In genomic region chr14:91573894-91574837, GRCh38 we compare ENCODE assay signal across 1 cellular context.
A peak's percentile ranks its signal among the peaks of the same experiment; 100 is the strongest.
TF ChIP-seq lines count a peak whose summit lies in the region.

No MANE protein-coding gene starts in this region.

TF ChIP-seq in HEK293, 187 proteins besides CTCF, POLR2A, EP300 and RAD21 (continued from another document):
- TF ChIP-seq ZBTB49 (tag by site-specific recombination; IDR thresholded peaks at IDR 0.05; ENCODE audit: low read depth) (no peak), ZNF114 (tag by site-specific recombination; IDR thresholded peaks at IDR 0.05) (no peak), ZNF830 (tag by site-specific recombination; IDR thresholded peaks at IDR 0.05; ENCODE audit: low read depth) (no peak), ZBTB8A (tag by site-specific recombination; IDR thresholded peaks at IDR 0.05) (peak; percentile 96), ZNF76 (tag by site-specific recombination; IDR thresholded peaks at IDR 0.05; ENCODE audit: borderline replicate concordance, low read depth) (peak; percentile 57; the same call in 1 of the 2 replicates), ZNF561 (tag by site-specific recombination; IDR thresholded peaks at IDR 0.05; ENCODE audit: borderline replicate concordance) (peak; percentile 85), ZNF239 (tag by site-specific recombination; IDR thresholded peaks at IDR 0.05) (no peak), IKZF3 (tag by site-specific recombination; IDR thresholded peaks at IDR 0.05) (peak; percentile 50; the same call in 1 of the 2 replicates), ZNF175 (tag by site-specific recombination; IDR thresholded peaks at IDR 0.05) (no peak), PRDM1 (tag by site-specific recombination; IDR thresholded peaks at IDR 0.05) (no peak), ZNF26 (tag by site-specific recombination; IDR thresholded peaks at IDR 0.05) (no peak), ZNF658 (tag by site-specific recombination; IDR thresholded peaks at IDR 0.05) (no peak), ZNF19 (tag by site-specific recombination; IDR thresholded peaks at IDR 0.05; ENCODE audit: low read depth) (no peak), ZNF785 (tag by site-specific recombination; IDR thresholded peaks at IDR 0.05) (peak; percentile 58; the same call in 1 of the 2 replicates), YY1 (tag by site-specific recombination; IDR thresholded peaks at IDR 0.05) (no peak), MYNN (tag by site-specific recombination; IDR thresholded peaks at IDR 0.05; ENCODE audit: borderline replicate concordance) (no peak; the same call in 1 of the 2 replicates), GLIS2 (tag by site-specific recombination; IDR thresholded peaks at IDR 0.05) (peak; percentile 96), ZNF600 (tag by site-specific recombination; IDR thresholded peaks at IDR 0.05) (0 out of 2 replicates have a peak, but pooled peaks have one; percentile 37), ZBTB17 (tag by site-specific recombination; IDR thresholded peaks at IDR 0.05) (peak; percentile 92)
